24 cellular contexts compared by ENCODE assay signal in the genomic region with DNA sequence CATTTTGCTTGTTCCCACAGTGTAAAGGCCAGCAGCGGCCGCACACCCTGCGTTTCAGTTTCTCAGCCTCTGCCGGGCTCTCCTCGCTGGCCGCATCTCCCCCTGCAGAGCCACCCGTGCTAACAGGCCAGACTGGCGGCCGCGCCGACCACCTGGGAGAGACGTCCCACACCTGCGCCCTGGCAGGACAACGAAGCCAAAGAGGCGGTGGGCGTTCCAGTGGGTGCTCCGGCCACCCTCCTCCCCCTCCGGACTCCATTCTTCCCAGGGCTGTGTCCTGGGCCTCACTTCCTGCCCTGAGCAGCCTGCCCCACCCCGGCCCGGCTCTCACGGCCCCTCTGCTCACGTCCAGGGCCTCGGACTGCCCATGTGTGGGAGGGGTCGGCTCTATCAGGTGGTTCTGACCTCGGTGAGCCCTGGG. TPM values are rescaled to one million over a fixed set of nuclear protein-coding genes. Genes with fewer than 3 reads are reported as not detected.
A peak's percentile ranks its signal among the peaks of the same experiment; 100 is the strongest.
DNase-seq lines count a peak whose midpoint lies in the region; ATAC-seq and TF ChIP-seq lines count a peak whose summit lies in the region.
"Had no signal": no experiment of that assay in that cellular context is flagged by ENCODE, and none has a peak within 500 bp of the region (broad histone marks: within the 10 kb centered on the region; RNA-seq: fewer than 3 reads in every experiment).

No MANE protein-coding gene starts in this region.

- H3K36me3 ChIP-seq in muscle layer of colon (ENCODE audit: insufficient read depth, low read length) (no peaks in the 10 kb centered on the region), tibial nerve (no peaks in the 10 kb centered on the region)
- H3K36me3 ChIP-seq: gastroesophageal sphincter, prostate gland, tibial artery had no signal

- H3K4me1 Mint-ChIP-seq in activated naive CD8-positive, alpha-beta T cell treated with anti-CD3 and anti-CD28 coated beads, Interleukin-2, amount 10 ng/mL, durations not matched to agents 7 days and 5 days = peaks cover 3% of the 10 kb centered on the region
- no peaks in the 10 kb centered on the region for H3K4me1 Mint-ChIP-seq in activated naive CD8-positive, alpha-beta T cell treated with anti-CD3 and anti-CD28 coated beads, Interleukin-2, amount 50 U/mL, for 24 hours
- no peaks in the 10 kb centered on the region for H3K4me1 Mint-ChIP-seq in activated CD4-positive, alpha-beta T cell treated with anti-CD3 and anti-CD28 coated beads for 36 hours
- H3K4me1 Mint-ChIP-seq: CD4-positive, CD25-positive, alpha-beta regulatory T cell had no signal

- no peak overlapping the region for H3K27ac Mint-ChIP-seq in activated naive CD8-positive, alpha-beta T cell treated with anti-CD3 and anti-CD28 coated beads, Interleukin-2, amount 10 ng/mL, durations not matched to agents 7 days and 5 days
- H3K27ac Mint-ChIP-seq in activated naive CD8-positive, alpha-beta T cell treated with anti-CD3 and anti-CD28 coated beads, Interleukin-2, amount 50 U/mL, for 24 hours = no peak overlapping the region
- no peak overlapping the region for H3K27ac Mint-ChIP-seq in activated CD4-positive, alpha-beta T cell treated with anti-CD3 and anti-CD28 coated beads for 36 hours
- H3K27ac Mint-ChIP-seq: activated T-cell treated with anti-CD3 and anti-CD28 coated beads, Interleukin-2, amount 50 U/mL, for 24 hours; CD4-positive, CD25-positive, alpha-beta regulatory T cell had no signal

- ATAC-seq in activated naive CD8-positive, alpha-beta T cell treated with anti-CD3 and anti-CD28 coated beads, Interleukin-2, amount 10 ng/mL, durations not matched to agents 7 days and 5 days (ENCODE audit: low read depth) = no peak
- no peak for ATAC-seq in activated naive CD8-positive, alpha-beta T cell treated with anti-CD3 and anti-CD28 coated beads, Interleukin-2, amount 50 U/mL, for 24 hours
- ATAC-seq in activated CD4-positive, alpha-beta T cell treated with anti-CD3 and anti-CD28 coated beads for 36 hours = no peak
- ATAC-seq: activated naive CD4-positive, alpha-beta T cell treated with anti-CD3 and anti-CD28 coated beads, Interleukin-2, amount 50 U/mL, for 72 hours; gastroesophageal sphincter; naive thymus-derived CD8-positive, alpha-beta T cell had no signal

- no peaks in the 10 kb centered on the region for H3K9me3 Mint-ChIP-seq in activated naive CD8-positive, alpha-beta T cell treated with anti-CD3 and anti-CD28 coated beads, Interleukin-2, amount 10 ng/mL, durations not matched to agents 7 days and 5 days
- H3K9me3 Mint-ChIP-seq in activated naive CD8-positive, alpha-beta T cell treated with anti-CD3 and anti-CD28 coated beads, Interleukin-2, amount 50 U/mL, for 24 hours = no peaks in the 10 kb centered on the region
- no peaks in the 10 kb centered on the region for H3K9me3 Mint-ChIP-seq in activated CD4-positive, alpha-beta T cell treated with anti-CD3 and anti-CD28 coated beads for 36 hours (ENCODE audit: low read depth)
- H3K9me3 Mint-ChIP-seq: activated naive CD4-positive, alpha-beta T cell treated with anti-CD3 and anti-CD28 coated beads, Interleukin-2, amount 50 U/mL, for 72 hours; activated T-cell treated with anti-CD3 and anti-CD28 coated beads, Interleukin-2, amount 50 U/mL, for 24 hours; CD4-positive, CD25-positive, alpha-beta regulatory T cell; naive thymus-derived CD8-positive, alpha-beta T cell had no signal

- TF ChIP-seq CTCF in choroid plexus epithelial cell (conservative IDR thresholded peaks at IDR 0.05; ENCODE audit: low read depth, low read length) = no peak
- TF ChIP-seq CTCF in tibial nerve (IDR thresholded peaks at IDR 0.05) = no peak

- no peaks in the 10 kb centered on the region for H3K27me3 Mint-ChIP-seq in activated naive CD8-positive, alpha-beta T cell treated with anti-CD3 and anti-CD28 coated beads, Interleukin-2, amount 10 ng/mL, durations not matched to agents 7 days and 5 days
- H3K27me3 Mint-ChIP-seq in activated naive CD8-positive, alpha-beta T cell treated with anti-CD3 and anti-CD28 coated beads, Interleukin-2, amount 50 U/mL, for 24 hours = no peaks in the 10 kb centered on the region
- no peaks in the 10 kb centered on the region for H3K27me3 Mint-ChIP-seq in activated CD4-positive, alpha-beta T cell treated with anti-CD3 and anti-CD28 coated beads for 36 hours
- H3K27me3 Mint-ChIP-seq: activated T-cell treated with anti-CD3 and anti-CD28 coated beads, Interleukin-2, amount 50 U/mL, for 24 hours; brain had no signal

- 53 to 59% methylated on average over 18 to 22 of the region's 25 CpGs for WGBS in tibial nerve, 2 donors

- TF ChIP-seq POLR2A in tibial nerve (IDR thresholded peaks at IDR 0.05) = no peak

- no peak overlapping the region for H3K4me3 Mint-ChIP-seq in activated naive CD8-positive, alpha-beta T cell treated with anti-CD3 and anti-CD28 coated beads, Interleukin-2, amount 10 ng/mL, durations not matched to agents 7 days and 5 days
- no peak overlapping the region for H3K4me3 Mint-ChIP-seq in activated naive CD8-positive, alpha-beta T cell treated with anti-CD3 and anti-CD28 coated beads, Interleukin-2, amount 50 U/mL, for 24 hours
- H3K4me3 Mint-ChIP-seq in activated CD4-positive, alpha-beta T cell treated with anti-CD3 and anti-CD28 coated beads for 36 hours = no peak overlapping the region
- H3K4me3 Mint-ChIP-seq: activated T-cell treated with anti-CD3 and anti-CD28 coated beads, Interleukin-2, amount 50 U/mL, for 24 hours; CD4-positive, CD25-positive, alpha-beta regulatory T cell had no signal

- intact Hi-C loops in activated CD4-positive, alpha-beta T cell treated with anti-CD3 and anti-CD28 coated beads for 36 hours (cut with DNase I, micrococcal nuclease) = no loop called here

- H3K4me1 ChIP-seq in muscle layer of colon (ENCODE audit: insufficient read depth, low read length) = peaks cover 25% of the 10 kb centered on the region
- H3K4me1 ChIP-seq in tibial nerve = peaks cover 0 to 28% (median 2%) of the 10 kb centered on the region in 4 donors
- H3K4me1 ChIP-seq: prostate gland, tibial artery had no signal

- H3K36me3 Mint-ChIP-seq in activated naive CD8-positive, alpha-beta T cell treated with anti-CD3 and anti-CD28 coated beads, Interleukin-2, amount 10 ng/mL, durations not matched to agents 7 days and 5 days = no peaks in the 10 kb centered on the region
- H3K36me3 Mint-ChIP-seq in activated naive CD8-positive, alpha-beta T cell treated with anti-CD3 and anti-CD28 coated beads, Interleukin-2, amount 50 U/mL, for 24 hours (ENCODE audit: low read depth) = no peaks in the 10 kb centered on the region
- H3K36me3 Mint-ChIP-seq in activated CD4-positive, alpha-beta T cell treated with anti-CD3 and anti-CD28 coated beads for 36 hours (ENCODE audit: low read depth) = no peaks in the 10 kb centered on the region
- H3K36me3 Mint-ChIP-seq: activated naive CD4-positive, alpha-beta T cell treated with anti-CD3 and anti-CD28 coated beads, Interleukin-2, amount 50 U/mL, for 72 hours; brain; CD4-positive, CD25-positive, alpha-beta regulatory T cell; naive thymus-derived CD8-positive, alpha-beta T cell had no signal

- H3K27ac ChIP-seq in muscle layer of colon (ENCODE audit: low read depth, low read length) (peak overlapping the region; percentile 19), tibial nerve (peak overlapping the region in 3 of 4 donors; percentile 12 to 81 (median 34))
- H3K27ac ChIP-seq: gastroesophageal sphincter, PC-9, prostate gland, tibial artery had no signal

- H3K27me3 ChIP-seq in muscle layer of colon (ENCODE audit: control insufficient read depth in 1 of 2, insufficient read depth in 2 of 2, low read length in 2 of 2) = peaks cover 0 to 3% of the 10 kb centered on the region in 2 donors
- H3K27me3 ChIP-seq in tibial nerve = no peaks in the 10 kb centered on the region

- peak overlapping the region; percentile 27 for H3K9ac ChIP-seq in muscle layer of colon (ENCODE audit: low read length)

- POLR2A ChIA-PET in activated naive CD8-positive, alpha-beta T cell treated with anti-CD3 and anti-CD28 coated beads, Interleukin-2, amount 10 ng/mL, durations not matched to agents 7 days and 5 days (lab: Charles Lee) = no interaction called here
- POLR2A ChIA-PET in activated CD4-positive, alpha-beta T cell treated with anti-CD3 and anti-CD28 coated beads for 36 hours (lab: Charles Lee) = no interaction called here

- H3K9me3 ChIP-seq in muscle layer of colon (ENCODE audit: low read length) (no peaks in the 10 kb centered on the region), tibial nerve (no peaks in the 10 kb centered on the region)
- H3K9me3 ChIP-seq: gastroesophageal sphincter, prostate gland, tibial artery had no signal

- TF ChIP-seq EP300 in tibial nerve (IDR thresholded peaks at IDR 0.05) = no peak

- DNase-seq in activated naive CD8-positive, alpha-beta T cell treated with anti-CD3 and anti-CD28 coated beads, Interleukin-2, amount 10 ng/mL, durations not matched to agents 7 days and 5 days = peak; percentile 27
- DNase-seq in activated naive CD8-positive, alpha-beta T cell treated with anti-CD3 and anti-CD28 coated beads, Interleukin-2, amount 50 U/mL, for 24 hours = no peak
- DNase-seq in choroid plexus epithelial cell (ENCODE audit: low read depth) = peak; percentile 25
- peak in 1 of 2 donors; percentile 11 for DNase-seq in tibial nerve (ENCODE audit: low spot score in 2 of 2)
- DNase-seq in 8988T = no peak
- no peak for DNase-seq in A172 (ENCODE audit: low spot score)
- DNase-seq in activated CD4-positive, alpha-beta T cell treated with anti-CD3 and anti-CD28 coated beads for 36 hours = no peak
- DNase-seq: activated T-cell treated with anti-CD3 and anti-CD28 coated beads, Interleukin-2, amount 50 U/mL, for 24 hours; CD4-positive, CD25-positive, alpha-beta regulatory T cell; dermis blood vessel endothelial cell; DMS153; mammary epithelial cell; naive thymus-derived CD8-positive, alpha-beta T cell; NCI-H1436; NCI-H2171; PC-9; stimulated activated CD4-positive, alpha-beta T cell treated with anti-CD3 and anti-CD28 coated beads, Interleukin-12 subunit alpha, Interleukin-12 subunit beta, amount 100 ng/mL, for 4 hours; T1000 had no signal

- CTCF ChIA-PET in activated CD4-positive, alpha-beta T cell treated with anti-CD3 and anti-CD28 coated beads for 36 hours (lab: Charles Lee) = interaction anchor here (0.6 to 1.4 kb wide), 2 partner anchors 11 to 396 kb away, joined by 3 to 5 read pairs; no protein-coding TSS in a partner anchor

- peak overlapping the region; percentile 28 for H3K4me3 ChIP-seq in choroid plexus epithelial cell (ENCODE audit: low read depth, low read length)
- no peak overlapping the region for H3K4me3 ChIP-seq in muscle layer of colon (ENCODE audit: low read depth in 1 of 2, low read length in 2 of 2)
- H3K4me3 ChIP-seq in tibial nerve = no peak overlapping the region
- H3K4me3 ChIP-seq: gastroesophageal sphincter, PC-9, prostate gland, tibial artery had no signal

RNA-seq across cellular contexts. Expression of gene SLC19A1, which starts 31.9 kb away (rescaled TPM):
- 10 to 100 TPM; 34.3 to 38.4 TPM for total RNA-seq in activated naive CD8-positive, alpha-beta T cell treated with anti-CD3 and anti-CD28 coated beads, Interleukin-2, amount 10 ng/mL, durations not matched to agents 7 days and 5 days
- total RNA-seq in tibial nerve = 10 to 100 TPM in 3 of 4 donors, 1 to 10 TPM in 1; 3.3 to 27.9 (median 11.4) TPM
- total RNA-seq in A172 (2014; rRNA removed; shearing (Covaris generic)) = 21.2 and 22.3 TPM in 2 replicates
- 10 to 100 TPM; 46.1 to 50.0 TPM for total RNA-seq in activated CD4-positive, alpha-beta T cell treated with anti-CD3 and anti-CD28 coated beads for 36 hours

Comparison
In these comparisons a context has a peak if more than half of its experiments do, and no peak if none do; other contexts are left out.
1. DNase-seq: peak in activated naive CD8-positive, alpha-beta T cell treated with anti-CD3 and anti-CD28 coated beads, Interleukin-2, amount 10 ng/mL, durations not matched to agents 7 days and 5 days (single experiment) and choroid plexus epithelial cell (single experiment); none in activated naive CD8-positive, alpha-beta T cell treated with anti-CD3 and anti-CD28 coated beads, Interleukin-2, amount 50 U/mL, for 24 hours (single experiment), 8988T (single experiment), A172 (single experiment) and activated CD4-positive, alpha-beta T cell treated with anti-CD3 and anti-CD28 coated beads for 36 hours (single experiment).